Comparison of ENCODE assay signal across 2 cellular contexts in genomic region chr2:15665067-15665942, GRCh38.
TF ChIP-seq lines count a peak whose summit lies in the region.

No MANE protein-coding gene starts in this region.

TF ChIP-seq in Ishikawa, 13 proteins besides CTCF, POLR2A, EP300 and RAD21:
- TF ChIP-seq NFIC (IDR thresholded peaks at IDR 0.05) (no peak), CREB1 (IDR thresholded peaks at IDR 0.05; ENCODE audit: low read depth) (no peak), FOXM1 (IDR thresholded peaks at IDR 0.05; ENCODE audit: borderline replicate concordance, low read depth) (no peak), REST (IDR thresholded peaks at IDR 0.05; ENCODE audit: low read depth) (no peak), ZBTB7A (IDR thresholded peaks at IDR 0.05; ENCODE audit: low read depth) (no peak), YY1 (IDR thresholded peaks at IDR 0.05; ENCODE audit: low read depth) (no peak), USF1 (IDR thresholded peaks at IDR 0.05) (no peak), TEAD4 (IDR thresholded peaks at IDR 0.05) (no peak), TCF12 (IDR thresholded peaks at IDR 0.05; ENCODE audit: low read depth) (no peak), TAF1 (IDR thresholded peaks at IDR 0.05; ENCODE audit: low read depth) (no peak), CEBPB (IDR thresholded peaks at IDR 0.05) (no peak), EGR1 (IDR thresholded peaks at IDR 0.05) (no peak)
- TF ChIP-seq, protein P1, sequence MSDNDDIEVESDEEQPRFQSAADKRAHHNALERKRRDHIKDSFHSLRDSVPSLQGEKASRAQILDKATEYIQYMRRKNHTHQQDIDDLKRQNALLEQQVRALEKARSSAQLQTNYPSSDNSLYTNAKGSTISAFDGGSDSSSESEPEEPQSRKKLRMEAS (IDR thresholded peaks at IDR 0.05) = no peak

TF ChIP-seq in H1, 55 proteins besides CTCF, POLR2A, EP300 and RAD21:
- TF ChIP-seq CREB1 (IDR thresholded peaks at IDR 0.05) = no peak
- no peak for TF ChIP-seq SP4 (IDR thresholded peaks at IDR 0.05; ENCODE audit: low read length)
- TF ChIP-seq MAFK (IDR thresholded peaks at IDR 0.05; ENCODE audit: low read depth, low read length) = no peak
- TF ChIP-seq SP1 (IDR thresholded peaks at IDR 0.05; ENCODE audit: low read depth, low read length) = no peak
- TF ChIP-seq TAF1 (IDR thresholded peaks at IDR 0.05; ENCODE audit: low read depth, low read length) = no peak
- no peak for TF ChIP-seq CBX5 (IDR thresholded peaks at IDR 0.05; ENCODE audit: low read depth, low read length)
- TF ChIP-seq TAF7 (optimal IDR thresholded peaks at IDR 0.05; ENCODE audit: borderline replicate concordance, low read depth, low read length) = no peak
- TF ChIP-seq, protein P2, sequence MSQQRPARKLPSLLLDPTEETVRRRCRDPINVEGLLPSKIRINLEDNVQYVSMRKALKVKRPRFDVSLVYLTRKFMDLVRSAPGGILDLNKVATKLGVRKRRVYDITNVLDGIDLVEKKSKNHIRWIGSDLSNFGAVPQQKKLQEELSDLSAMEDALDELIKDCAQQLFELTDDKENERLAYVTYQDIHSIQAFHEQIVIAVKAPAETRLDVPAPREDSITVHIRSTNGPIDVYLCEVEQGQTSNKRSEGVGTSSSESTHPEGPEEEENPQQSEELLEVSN (IDR thresholded peaks at IDR 0.05) = no peak
- no peak for TF ChIP-seq JUND (IDR thresholded peaks at IDR 0.05; ENCODE audit: low read length)
- TF ChIP-seq CEBPB (IDR thresholded peaks at IDR 0.05; ENCODE audit: low read depth, low read length) = no peak
- TF ChIP-seq HDAC2 (IDR thresholded peaks at IDR 0.05; ENCODE audit: borderline replicate concordance in 1 of 2, low read depth in 2 of 2, low read length in 2 of 2) = no peak
- no peak for TF ChIP-seq KDM4A (IDR thresholded peaks at IDR 0.05; ENCODE audit: low read depth, low read length, severe bottlenecking)
- TF ChIP-seq SIN3A (conservative IDR thresholded peaks at IDR 0.05 in 1 of 2, IDR thresholded peaks at IDR 0.05 in 1 of 2; ENCODE audit: low read depth in 1 of 2, low read length in 2 of 2) = no peak
- no peak for TF ChIP-seq BACH1 (IDR thresholded peaks at IDR 0.05; ENCODE audit: low read length)
TF ChIP-seq in H1: peak in this region for 0.
